In the genomic region with DNA sequence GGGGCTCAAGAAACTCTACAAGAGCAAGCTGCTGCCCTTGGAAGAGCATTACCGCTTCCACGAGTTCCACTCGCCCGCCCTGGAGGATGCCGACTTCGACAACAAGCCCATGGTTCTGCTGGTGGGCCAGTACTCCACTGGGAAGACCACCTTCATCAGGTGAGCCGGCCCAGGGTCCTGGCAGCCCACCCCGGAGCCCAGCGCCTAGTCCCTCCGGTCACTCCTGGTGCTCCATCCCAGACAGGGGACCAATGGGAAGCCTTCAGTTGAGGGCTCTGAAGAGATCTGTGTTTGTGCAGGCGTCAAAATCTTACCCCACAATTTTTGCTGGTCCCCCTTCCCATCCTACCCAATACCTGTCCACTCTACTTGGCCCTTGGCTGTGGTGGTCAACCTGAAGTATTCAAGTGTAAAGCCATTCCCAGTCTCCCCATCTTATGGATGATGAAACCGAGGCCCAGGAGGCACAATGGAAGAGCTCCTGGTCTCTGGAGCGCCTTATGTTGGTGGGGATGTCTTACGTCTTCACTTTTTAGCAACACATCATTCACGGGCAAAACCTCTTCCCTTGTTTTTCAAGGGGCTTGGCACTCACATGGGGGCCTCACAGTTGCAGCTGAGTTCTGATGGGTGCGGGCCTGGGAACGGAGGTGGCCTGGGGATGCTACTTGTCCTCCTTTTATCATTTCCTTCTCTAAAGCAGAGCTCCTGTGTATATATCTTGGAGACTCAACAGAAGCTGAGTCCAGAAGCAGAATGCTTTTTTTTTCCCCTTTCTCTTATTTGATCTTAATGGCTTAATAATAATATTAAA, we compare ENCODE assay signal across 8 cellular contexts. TPM values are rescaled to one million over a fixed set of nuclear protein-coding genes. Genes with fewer than 3 reads are reported as not detected.
DNase-seq lines count a peak whose midpoint lies in the region; ATAC-seq, FAIRE-seq and TF ChIP-seq lines count a peak whose summit lies in the region.

No MANE protein-coding gene starts in this region.

- no peak for DNase-seq in activated T-cell treated with anti-CD3 and anti-CD28 coated beads, Interleukin-2, amount 50 U/mL, for 4 hours
- no peak for DNase-seq in activated T-cell treated with anti-CD3 and anti-CD28 coated beads, Interleukin-2, amount 50 U/mL, for 1 hour
- DNase-seq in bronchial epithelial cell (ENCODE audit: low read depth), result no peak
- peak; percentile 65 for DNase-seq in mesenteric fat pad (ENCODE audit: low spot score)
- DNase-seq in upper lobe of left lung, result no peak
- no peak for DNase-seq in SHP77 (lab: John Stamatoyannopoulos, UW)
- DNase-seq in NCI-H446 treated with DMSO at 0.1 percent for 48 hours (lab: John Stamatoyannopoulos, UW), result no peak
- DNase-seq in germinal center (ENCODE audit: low spot score), result no peak

- H3K27me3 ChIP-seq in bronchial epithelial cell (ENCODE audit: control insufficient read depth, insufficient read depth, low read length) (no peaks in the 10 kb centered on the region), upper lobe of left lung (no peaks in the 10 kb centered on the region)

- peak overlapping the region; percentile 15 to 79 (median 60) for H3K27ac ChIP-seq in upper lobe of left lung

- ATAC-seq in activated T-cell treated with anti-CD3 and anti-CD28 coated beads, Interleukin-2, amount 50 U/mL, for 4 hours, result no peak
- no peak for ATAC-seq in upper lobe of left lung (ENCODE audit: low FRiP score in 2 of 2)

- H3K4me1 ChIP-seq in upper lobe of left lung, result peaks cover 8 to 36% (median 21%) of the 10 kb centered on the region in 4 donors

- no peaks in the 10 kb centered on the region for H3K9me3 ChIP-seq in upper lobe of left lung

- no peaks in the 10 kb centered on the region for H3K36me3 Mint-ChIP-seq in activated T-cell treated with anti-CD3 and anti-CD28 coated beads, Interleukin-2, amount 50 U/mL, for 4 hours (ENCODE audit: insufficient read depth)

- H3K27me3 Mint-ChIP-seq in activated T-cell treated with anti-CD3 and anti-CD28 coated beads, Interleukin-2, amount 50 U/mL, for 4 hours (ENCODE audit: low read depth), result no peaks in the 10 kb centered on the region

- H3K4me3 ChIP-seq in bronchial epithelial cell (ENCODE audit: low read depth, low read length) (peak overlapping the region; percentile 52), upper lobe of left lung (peak overlapping the region; percentile 53 to 79 (median 64))

- no peak for TF ChIP-seq CTCF in bronchial epithelial cell (IDR thresholded peaks at IDR 0.05; ENCODE audit: insufficient read depth, low read length, severe bottlenecking)
- no peak for TF ChIP-seq CTCF in upper lobe of left lung (IDR thresholded peaks at IDR 0.05)

- peak overlapping the region; percentile 76 for H3K4me3 Mint-ChIP-seq in activated T-cell treated with anti-CD3 and anti-CD28 coated beads, Interleukin-2, amount 50 U/mL, for 4 hours

- FAIRE-seq in bronchial epithelial cell (lab: Jason Lieb, UNC), result no peak

- H3K4me1 Mint-ChIP-seq in activated T-cell treated with anti-CD3 and anti-CD28 coated beads, Interleukin-2, amount 50 U/mL, for 4 hours (ENCODE audit: low read depth), result peaks cover 16% of the 10 kb centered on the region

- 63 to 65% methylated on average over 17 of the region's 17 CpGs for WGBS in upper lobe of left lung, 2 donors

- TF ChIP-seq POLR2A in upper lobe of left lung (IDR thresholded peaks at IDR 0.05), result no peak

- no peaks in the 10 kb centered on the region for H3K36me3 ChIP-seq in bronchial epithelial cell (ENCODE audit: control insufficient read depth, insufficient read depth, low read length)
- H3K36me3 ChIP-seq in upper lobe of left lung, result no peaks in the 10 kb centered on the region

- no peaks in the 10 kb centered on the region for H3K9me3 Mint-ChIP-seq in activated T-cell treated with anti-CD3 and anti-CD28 coated beads, Interleukin-2, amount 50 U/mL, for 4 hours

- TF ChIP-seq EP300 in upper lobe of left lung (IDR thresholded peaks at IDR 0.05), result no peak

RNA-seq across cellular contexts. Expression of a gene that starts 0.9 kb away (rescaled TPM):
- 1 to 10 TPM; 1.8 to 2.2 (median 2.2) TPM for total RNA-seq in activated T-cell treated with anti-CD3 and anti-CD28 coated beads, Interleukin-2, amount 50 U/mL, for 4 hours
- total RNA-seq in bronchial epithelial cell, result 1.6 and 2.3 TPM in 2 replicates
- total RNA-seq in mesenteric fat pad, result 2.4 TPM
- total RNA-seq in upper lobe of left lung, result 10 to 100 TPM in 1 of 6 donors, 1 to 10 TPM in 5; 3.7 to 12.5 (median 7.3) TPM

RNA-seq across cellular contexts. Expression of a gene that starts 17.6 kb away (rescaled TPM):
- total RNA-seq in activated T-cell treated with anti-CD3 and anti-CD28 coated beads, Interleukin-2, amount 50 U/mL, for 4 hours, result under 1 TPM; 0.10 to 0.24 (median 0.14) TPM
- 10.3 and 35.1 TPM in 2 replicates for total RNA-seq in bronchial epithelial cell
- total RNA-seq in mesenteric fat pad, result 0.10 TPM
- total RNA-seq in upper lobe of left lung, result 1 to 10 TPM in 1 of 6 donors, under 1 TPM in 5; 0.11 to 1.0 (median 0.27) TPM
